In the genomic region with DNA sequence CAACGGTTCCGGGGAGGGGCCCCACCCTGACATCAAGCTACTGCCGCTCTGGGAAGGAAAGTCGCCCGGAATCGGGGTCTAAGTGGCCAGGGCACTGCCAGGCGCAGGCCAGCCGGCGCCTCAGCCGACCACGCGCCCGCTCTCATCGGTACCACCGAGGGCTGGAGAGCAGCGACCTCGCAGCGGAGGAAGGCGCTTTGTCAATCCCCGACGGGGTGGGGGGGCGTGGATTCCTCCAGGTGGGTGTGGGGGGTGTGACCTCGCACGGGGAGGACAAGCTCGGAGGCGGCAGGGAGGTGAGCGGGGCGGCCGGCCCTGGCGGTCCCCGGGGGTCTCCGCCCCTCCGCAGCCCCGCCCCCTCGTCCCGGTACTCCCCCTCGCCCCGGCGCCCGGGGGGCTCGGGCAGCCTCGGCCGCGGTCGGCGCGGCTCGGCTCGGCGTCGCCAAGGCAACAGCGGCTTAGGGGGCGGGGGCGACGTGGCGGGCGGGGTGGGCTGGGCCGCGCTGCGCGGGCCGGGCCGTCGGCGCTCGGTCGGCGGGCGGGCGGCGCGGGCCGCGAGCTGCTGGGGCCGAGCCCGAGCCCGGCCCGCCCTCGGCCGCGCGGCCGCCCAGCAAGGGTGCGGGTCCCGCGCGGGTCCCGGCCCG, we compare ENCODE assay signal across 8 cellular contexts. TPM values are rescaled to one million over a fixed set of nuclear protein-coding genes. Genes with fewer than 3 reads are reported as not detected.
DNase-seq lines count a peak whose midpoint lies in the region; ATAC-seq and TF ChIP-seq lines count a peak whose summit lies in the region.

No MANE protein-coding gene starts in this region.

- CTCF ChIA-PET in HEK293T (lab: Yijun Ruan, JAX): interaction anchor here (1.4 to 1.5 kb wide), 3 partner anchors 15 to 59 kb away, joined by 3 to 8 read pairs (median 7); no protein-coding TSS in a partner anchor
- CTCF ChIA-PET in T-cell (lab: Charles Lee): no interaction called here

- H3K36me3 Mint-ChIP-seq in T-cell: no peaks in the 10 kb centered on the region

- ATAC-seq in T-cell (replicated peaks in 1 of 4) (peak in 2 of 4 experiments; percentile 13 to 50), Right ventricle myocardium superior (ENCODE audit: poor library complexity) (peak; percentile 5)

- no peak overlapping the region for H3K27ac Mint-ChIP-seq in T-cell

- peaks cover 33 to 42% of the 10 kb centered on the region in 2 donors for H3K27me3 Mint-ChIP-seq in T-cell

- H3K9me3 Mint-ChIP-seq in T-cell: no peaks in the 10 kb centered on the region

- intact Hi-C loops in Right ventricle myocardium superior (cut with DNase I): loop anchor here (10.0 kb wide), 1 partner anchor 144 kb away; no protein-coding TSS in a partner anchor

- H3K4me1 Mint-ChIP-seq in T-cell: peaks cover 14 to 17% (median 15%) of the 10 kb centered on the region in 3 donors

- peak overlapping the region in 2 of 3 donors; percentile 34 to 46 for H3K4me3 Mint-ChIP-seq in T-cell

- DNase-seq in COR-L47 (lab: John Stamatoyannopoulos, UW) (peak; percentile 26), HEK293T (ENCODE audit: extremely low spot score) (peak; percentile 88), T-cell (peak in 2 of 34 experiments; percentile 6 to 13), Right ventricle myocardium superior (no peak), skeletal muscle cell (ENCODE audit: low read depth) (no peak), NCI-H2029 (lab: John Stamatoyannopoulos, UW) (no peak)
- DNase-seq in stimulated activated naive CD4-positive, alpha-beta T cell treated with Interleukin-2 at 50 U/mL for 16 hours (lab: John Stamatoyannopoulos, UW): no peak
- DNase-seq in activated CD4-positive, CD25-positive, alpha-beta regulatory T cell treated with anti-CD3 and anti-CD28 coated beads, Interleukin-2, amount 50 U/mL, for 72 hours: no peak

- POLR2A ChIA-PET in HEK293T (lab: Yijun Ruan, JAX) (interaction anchor here (1.0 to 1.2 kb wide), 2 partner anchors 9 to 47 kb away, joined by 3 to 4 read pairs; partner anchors contain the start of gene DAB2IP), T-cell (lab: Charles Lee) (interaction anchor here in 1 of 2 donors (0.6 kb wide), 1 partner anchor 11 kb away, joined by 5 read pairs; no protein-coding TSS in a partner anchor)

- peak overlapping the region; percentile 71 for H3K4me3 ChIP-seq in skeletal muscle cell (ENCODE audit: low read depth, low read length)

TF ChIP-seq in HEK293T, 16 proteins besides CTCF, POLR2A, EP300 and RAD21:
- TF ChIP-seq PKNOX1 (IDR thresholded peaks at IDR 0.05) (no peak), LEF1 (IDR thresholded peaks at IDR 0.05; ENCODE audit: borderline replicate concordance) (no peak), HDGF (IDR thresholded peaks at IDR 0.05; ENCODE audit: borderline replicate concordance) (no peak), ZNF384 (IDR thresholded peaks at IDR 0.05) (no peak), TARDBP (IDR thresholded peaks at IDR 0.05) (no peak), L3MBTL2 (conservative IDR thresholded peaks at IDR 0.05) (no peak), ELF4 (IDR thresholded peaks at IDR 0.05) (no peak), BHLHE40 (IDR thresholded peaks at IDR 0.05; ENCODE audit: borderline replicate concordance) (no peak), FOXA1 (IDR thresholded peaks at IDR 0.05) (no peak), SP1 (IDR thresholded peaks at IDR 0.05) (no peak), SUZ12 (IDR thresholded peaks at IDR 0.05) (no peak), ARNT (IDR thresholded peaks at IDR 0.05) (no peak), CTBP1 (IDR thresholded peaks at IDR 0.05; ENCODE audit: borderline replicate concordance) (no peak), FOXM1 (IDR thresholded peaks at IDR 0.05; ENCODE audit: borderline replicate concordance) (no peak)

RNA-seq across cellular contexts. Expression of gene DAB2IP, which starts 47.3 kb away (rescaled TPM):
- total RNA-seq in T-cell (under 1 TPM in 4 of 5 donors, not detected in 1; 0.22 to 0.53 (median 0.34) TPM), Right ventricle myocardium superior (44.7 TPM)

Comparison
In these comparisons a context has a peak if more than half of its experiments do, and no peak if none do; other contexts are left out.
1. DNase-seq: peak in COR-L47 (single experiment) and HEK293T (single experiment); none in Right ventricle myocardium superior (single experiment), skeletal muscle cell (single experiment), stimulated activated naive CD4-positive, alpha-beta T cell treated with Interleukin-2 at 50 U/mL for 16 hours (single experiment), NCI-H2029 (single experiment) and activated CD4-positive, CD25-positive, alpha-beta regulatory T cell treated with anti-CD3 and anti-CD28 coated beads, Interleukin-2, amount 50 U/mL, for 72 hours (single experiment).
2. RNA of gene DAB2IP, which starts 47.3 kb away (total RNA-seq): 44.7 TPM in Right ventricle myocardium superior (single experiment); 0.22 to 0.53 TPM in T-cell; every median in the first group is over 10 times any median in the second.